Comparison of ENCODE assay signal across 11 cellular contexts in the genomic region with DNA sequence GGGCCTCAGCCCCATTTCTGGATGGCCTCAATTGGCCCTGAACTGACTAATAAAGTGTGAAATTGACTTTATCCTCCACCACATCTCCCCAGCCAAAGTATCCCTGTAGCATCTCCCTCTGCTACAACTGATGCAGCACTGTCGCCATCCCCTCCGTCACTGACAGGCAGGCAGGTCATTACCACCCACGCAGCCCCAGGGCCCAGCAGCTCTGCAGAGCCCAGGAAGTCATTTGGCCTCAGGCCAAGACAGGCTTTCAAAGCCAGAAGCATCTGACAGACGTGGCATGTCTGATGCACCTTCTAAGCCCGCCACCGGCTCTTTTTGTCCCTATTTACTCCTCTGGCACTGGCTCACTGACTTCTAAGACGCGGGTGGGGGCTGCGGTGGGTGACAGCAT.
DNase-seq lines count a peak whose midpoint lies in the region; FAIRE-seq lines count a peak whose summit lies in the region.
"Had no signal": no experiment of that assay in that cellular context is flagged by ENCODE, and none has a peak within 500 bp of the region (broad histone marks: within the 10 kb centered on the region; RNA-seq: fewer than 3 reads in every experiment).

No MANE protein-coding gene starts in this region.

- FAIRE-seq in frontal cortex (lab: Jason Lieb, UNC) = no peak
- FAIRE-seq: TTC549 had no signal

- no peaks in the 10 kb centered on the region for H3K27me3 Mint-ChIP-seq in activated T-helper 1 cell treated with anti-CD3 and anti-CD28 coated beads, Interleukin-12 subunit alpha, Interleukin-12 subunit beta, Interleukin-2, Interleukin-4 antibody, amounts not matched to agents 30 ng/mL and 10 ng/mL and 1 ng/mL, durations not matched to agents 14 hours and 24 hours and 36 hours (ENCODE audit: insufficient read depth)
- H3K27me3 Mint-ChIP-seq: central memory CD8-positive, alpha-beta T cell had no signal

- H3K9me3 Mint-ChIP-seq in activated T-helper 1 cell treated with anti-CD3 and anti-CD28 coated beads, Interleukin-12 subunit alpha, Interleukin-12 subunit beta, Interleukin-2, Interleukin-4 antibody, amounts not matched to agents 30 ng/mL and 10 ng/mL and 1 ng/mL, durations not matched to agents 14 hours and 24 hours and 36 hours = no peaks in the 10 kb centered on the region
- H3K9me3 Mint-ChIP-seq: central memory CD8-positive, alpha-beta T cell; GM23338 had no signal

- intact Hi-C loops in activated T-helper 1 cell treated with anti-CD3 and anti-CD28 coated beads, Interleukin-12 subunit alpha, Interleukin-12 subunit beta, Interleukin-2, Interleukin-4 antibody, amounts not matched to agents 30 ng/mL and 10 ng/mL and 1 ng/mL, durations not matched to agents 14 hours and 24 hours and 36 hours (cut with micrococcal nuclease) = no loop called here

- no peaks in the 10 kb centered on the region for H3K36me3 Mint-ChIP-seq in activated T-helper 1 cell treated with anti-CD3 and anti-CD28 coated beads, Interleukin-12 subunit alpha, Interleukin-12 subunit beta, Interleukin-2, Interleukin-4 antibody, amounts not matched to agents 30 ng/mL and 10 ng/mL and 1 ng/mL, durations not matched to agents 14 hours and 24 hours and 36 hours (ENCODE audit: low read depth)

- H3K27ac Mint-ChIP-seq in activated T-helper 1 cell treated with anti-CD3 and anti-CD28 coated beads, Interleukin-12 subunit alpha, Interleukin-12 subunit beta, Interleukin-2, Interleukin-4 antibody, amounts not matched to agents 30 ng/mL and 10 ng/mL and 1 ng/mL, durations not matched to agents 14 hours and 24 hours and 36 hours = no peak overlapping the region
- H3K27ac Mint-ChIP-seq: GM23338 had no signal

- DNase-seq in activated T-helper 1 cell treated with Interleukin-2 at 50 U/mL for 16 hours (ENCODE audit: low read depth) (peak; percentile 10), NCI-H345 (lab: John Stamatoyannopoulos, UW) (peak; percentile 91), amniotic epithelial cell (ENCODE audit: low read depth) (peak; percentile 20), NCI-H524 treated with DMSO at 0.1 percent for 48 hours (lab: John Stamatoyannopoulos, UW) (no peak), occipital lobe (lab: John Stamatoyannopoulos, UW) (no peak), frontal cortex (ENCODE audit: low spot score in 2 of 2) (no peak)
- no peak for DNase-seq in activated T-helper 1 cell treated with anti-CD3 and anti-CD28 coated beads, Interleukin-12 subunit alpha, Interleukin-12 subunit beta, Interleukin-2, Interleukin-4 antibody, amounts not matched to agents 30 ng/mL and 10 ng/mL and 1 ng/mL, durations not matched to agents 14 hours and 24 hours and 36 hours (ENCODE audit: low spot score)
- peak; percentile 40 for DNase-seq in stimulated activated CD4-positive, alpha-beta T cell treated with anti-CD3 and anti-CD28 coated beads, Interleukin-1b, Interleukin-23, amount 100 ng/mL, for 48 hours

- no peak overlapping the region for H3K4me3 Mint-ChIP-seq in activated T-helper 1 cell treated with anti-CD3 and anti-CD28 coated beads, Interleukin-12 subunit alpha, Interleukin-12 subunit beta, Interleukin-2, Interleukin-4 antibody, amounts not matched to agents 30 ng/mL and 10 ng/mL and 1 ng/mL, durations not matched to agents 14 hours and 24 hours and 36 hours
- H3K4me3 Mint-ChIP-seq: central memory CD8-positive, alpha-beta T cell; GM23338 had no signal

- H3K4me1 Mint-ChIP-seq in activated T-helper 1 cell treated with anti-CD3 and anti-CD28 coated beads, Interleukin-12 subunit alpha, Interleukin-12 subunit beta, Interleukin-2, Interleukin-4 antibody, amounts not matched to agents 30 ng/mL and 10 ng/mL and 1 ng/mL, durations not matched to agents 14 hours and 24 hours and 36 hours (ENCODE audit: low read depth) = no peaks in the 10 kb centered on the region
- H3K4me1 Mint-ChIP-seq: central memory CD8-positive, alpha-beta T cell had no signal

Comparison
In these comparisons a context has a peak if more than half of its experiments do, and no peak if none do; other contexts are left out.
1. DNase-seq: peak in activated T-helper 1 cell treated with Interleukin-2 at 50 U/mL for 16 hours (single experiment), NCI-H345 (single experiment), amniotic epithelial cell (single experiment) and stimulated activated CD4-positive, alpha-beta T cell treated with anti-CD3 and anti-CD28 coated beads, Interleukin-1b, Interleukin-23, amount 100 ng/mL, for 48 hours (single experiment); none in activated T-helper 1 cell treated with anti-CD3 and anti-CD28 coated beads, Interleukin-12 subunit alpha, Interleukin-12 subunit beta, Interleukin-2, Interleukin-4 antibody, amounts not matched to agents 30 ng/mL and 10 ng/mL and 1 ng/mL, durations not matched to agents 14 hours and 24 hours and 36 hours (single experiment), NCI-H524 treated with DMSO at 0.1 percent for 48 hours (single experiment), occipital lobe (single experiment) and frontal cortex (0 of 2).